ENCODE assay signal across 5 cellular contexts in genomic region chr9:87695523-87695922, GRCh38.
"Had no signal": no experiment of that assay in that cellular context is flagged by ENCODE, and none has a peak within 500 bp of the region (broad histone marks: within the 10 kb centered on the region; RNA-seq: fewer than 3 reads in every experiment).

No MANE protein-coding gene starts in this region.

- H3K9me3 Mint-ChIP-seq: GM23338, H9 had no signal

- H3K4me3 Mint-ChIP-seq: GM23338, H9 had no signal

- H3K27ac Mint-ChIP-seq: GM23338 had no signal

- ATAC-seq: GM23338, K562 had no signal

- DNase-seq: HCEC 1CT, IMR-90 had no signal

- H3K4me1 Mint-ChIP-seq: GM23338, H9 had no signal
